Comparison of ENCODE assay signal across 8 cellular contexts in genomic region chr1:40059292-40059959, GRCh38. TPM values are rescaled to one million over a fixed set of nuclear protein-coding genes. Genes with fewer than 3 reads are reported as not detected.
DNase-seq lines count a peak whose midpoint lies in the region; ATAC-seq, FAIRE-seq and TF ChIP-seq lines count a peak whose summit lies in the region.

No MANE protein-coding gene starts in this region.

- TF ChIP-seq CTCF in H9 (conservative IDR thresholded peaks at IDR 0.05) (peak; percentile 46; the same call in 2 of the 3 replicates), epithelial cell of esophagus (IDR thresholded peaks at IDR 0.05; ENCODE audit: insufficient read depth, low read depth, low read length, missing control alignments) (no peak), parathyroid adenoma (IDR thresholded peaks at IDR 0.05) (no peak)

- H3K9me3 ChIP-seq in CD4-positive, alpha-beta memory T cell (ENCODE audit: control insufficient read depth in 1 of 2, low read length in 2 of 2): no peaks in the 10 kb centered on the region
- H3K9me3 ChIP-seq in H9 (ENCODE audit: control insufficient read depth, low read depth, low read length) (no peaks in the 10 kb centered on the region), parathyroid adenoma (ENCODE audit: control insufficient read depth, low read length) (no peaks in the 10 kb centered on the region)

- H2BK12ac ChIP-seq in H9 (ENCODE audit: insufficient read length, low read depth, low read length): no peak overlapping the region

- peak overlapping the region; percentile 82 to 95 (median 89) for H3K27ac Mint-ChIP-seq in CD4-positive, alpha-beta memory T cell
- peak overlapping the region; percentile 20 to 95 (median 83); a peak in 4 of 7 replicates for H3K27ac Mint-ChIP-seq in H9

- no peak overlapping the region for H3K14ac ChIP-seq in H9 (ENCODE audit: insufficient read depth, low read length)

- H2AK5ac ChIP-seq in H9 (ENCODE audit: insufficient read length, low read length): no peak overlapping the region

- H3K4me1 ChIP-seq in CD4-positive, alpha-beta memory T cell (ENCODE audit: insufficient read depth, low read length): peaks cover 90% of the 10 kb centered on the region
- H3K4me1 ChIP-seq in H9 (ENCODE audit: insufficient read depth, low read length) (peaks cover 4% of the 10 kb centered on the region; the same call in 1 of the 2 replicates), parathyroid adenoma (no peaks in the 10 kb centered on the region)

- H3K4ac ChIP-seq in H9 (ENCODE audit: low read depth, low read length): no peak overlapping the region

- H3T11ph ChIP-seq in H9 (ENCODE audit: low read length): no peak overlapping the region

- H3K79me2 ChIP-seq in H9 (ENCODE audit: insufficient read depth, low read length): peaks cover 5% of the 10 kb centered on the region; the same call in 1 of the 2 replicates
- H3K79me2 ChIP-seq in parathyroid adenoma: peaks cover 3% of the 10 kb centered on the region

- H3K4me1 Mint-ChIP-seq in CD4-positive, alpha-beta memory T cell: peaks cover 77 to 92% (median 83%) of the 10 kb centered on the region in 4 donors
- H3K4me1 Mint-ChIP-seq in H9: peaks cover 25 to 26% of the 10 kb centered on the region in 2 experiments

- H2BK15ac ChIP-seq in H9 (ENCODE audit: low read depth, low read length): no peak overlapping the region

- H3K18ac ChIP-seq in H9 (ENCODE audit: insufficient read length, low read depth, low read length): no peak overlapping the region

- H3K9ac ChIP-seq in H9 (ENCODE audit: extremely low read depth, insufficient read length, low read length) (no peak overlapping the region), parathyroid adenoma (no peak overlapping the region)

- no peak overlapping the region for H3K23ac ChIP-seq in H9 (ENCODE audit: insufficient read length, low read depth, low read length)

- no peaks in the 10 kb centered on the region for H3K27me3 Mint-ChIP-seq in CD4-positive, alpha-beta memory T cell
- H3K27me3 Mint-ChIP-seq in H9 (ENCODE audit: low read depth): no peaks in the 10 kb centered on the region

- intact Hi-C loops in CD4-positive, alpha-beta memory T cell (cut with micrococcal nuclease): loop anchor here (1.0 kb wide), 1 partner anchor 19 kb away; the partner anchor contains the start of gene CAP1

- H3K4me2 ChIP-seq in H9 (ENCODE audit: insufficient read depth, insufficient read length, low read length) (no peak overlapping the region), parathyroid adenoma (ENCODE audit: low read length) (no peak overlapping the region)

- no peak for FAIRE-seq in H54 (lab: Jason Lieb, UNC)

- H2AFZ ChIP-seq in H9 (ENCODE audit: low read length) (no peak overlapping the region), parathyroid adenoma (no peak overlapping the region)

- H3K36me3 ChIP-seq in CD4-positive, alpha-beta memory T cell (ENCODE audit: insufficient read depth, low read length): peaks cover 44% of the 10 kb centered on the region
- H3K36me3 ChIP-seq in parathyroid adenoma (ENCODE audit: control insufficient read depth, insufficient read depth, low read length): no peaks in the 10 kb centered on the region

- no peaks in the 10 kb centered on the region for H3K23me2 ChIP-seq in H9 (ENCODE audit: insufficient read length, low read depth, low read length, poor library complexity, severe bottlenecking)

- H3K9me3 Mint-ChIP-seq in CD4-positive, alpha-beta memory T cell: no peaks in the 10 kb centered on the region
- no peaks in the 10 kb centered on the region for H3K9me3 Mint-ChIP-seq in H9

- H4K20me1 ChIP-seq in H9 (ENCODE audit: control insufficient read depth, insufficient read depth, insufficient read length): no peaks in the 10 kb centered on the region

- H2BK20ac ChIP-seq in H9 (ENCODE audit: low read depth, low read length, poor library complexity, severe bottlenecking): no peak overlapping the region

- H2BK120ac ChIP-seq in H9 (ENCODE audit: low read depth, low read length, poor library complexity, severe bottlenecking): no peak overlapping the region

- H3K4me3 ChIP-seq in CD4-positive, alpha-beta memory T cell (ENCODE audit: low read length in 2 of 2): peak overlapping the region in 1 of 2 donors; percentile 32
- no peak overlapping the region for H3K4me3 ChIP-seq in epithelial cell of esophagus (ENCODE audit: low read length)
- H3K4me3 ChIP-seq in parathyroid adenoma (ENCODE audit: low read depth, low read length): no peak overlapping the region

- H3K4me3 Mint-ChIP-seq in CD4-positive, alpha-beta memory T cell: peak overlapping the region; percentile 58 to 82 (median 79)
- H3K4me3 Mint-ChIP-seq in H9: no peak overlapping the region; a peak in 1 of 5 replicates

- no peaks in the 10 kb centered on the region for H3K27me3 ChIP-seq in CD4-positive, alpha-beta memory T cell (ENCODE audit: insufficient read depth, low read length)
- H3K27me3 ChIP-seq in H9 (ENCODE audit: insufficient read depth, low read length) (no peaks in the 10 kb centered on the region), parathyroid adenoma (ENCODE audit: control insufficient read depth, insufficient read depth, low read length) (no peaks in the 10 kb centered on the region)

- CTCF ChIA-PET in CD4-positive, alpha-beta memory T cell (lab: Charles Lee; ENCODE audit: partially characterized antibody): interaction anchor here (1.7 to 3.4 kb wide), 4 partner anchors 9 to 27 kb away, joined by 8 to 16 read pairs (median 12); partner anchors contain the start of gene CAP1

- no peak overlapping the region for H4K5ac ChIP-seq in H9 (ENCODE audit: insufficient read length, low read depth, low read length)

- H2BK5ac ChIP-seq in H9 (ENCODE audit: insufficient read length, low read length): no peak overlapping the region

- TF ChIP-seq POLR2A in Raji (IDR thresholded peaks at IDR 0.05; ENCODE audit: insufficient read depth, low read depth, low read length): 0 out of 2 replicates have a peak, but pooled peaks have one; percentile 33
- no peak for TF ChIP-seq POLR2A in H54 (IDR thresholded peaks at IDR 0.05; ENCODE audit: low read depth, low read length)

- peaks cover 36 to 68% of the 10 kb centered on the region in 2 donors for H3K36me3 Mint-ChIP-seq in CD4-positive, alpha-beta memory T cell
- H3K36me3 Mint-ChIP-seq in H9 (ENCODE audit: insufficient read depth in 1 of 3, low read depth in 3 of 3): peaks cover 29 to 46% (median 39%) of the 10 kb centered on the region in 3 experiments

- peak; percentile 52 to 58 (median 55) for DNase-seq in CD4-positive, alpha-beta memory T cell
- peak; percentile 74 for DNase-seq in H9
- peak; percentile 70 for DNase-seq in epithelial cell of esophagus (ENCODE audit: low read depth)
- DNase-seq in H54 (ENCODE audit: insufficient read length, low spot score): no peak
- DNase-seq in occipital lobe (lab: John Stamatoyannopoulos, UW): no peak

- POLR2A ChIA-PET in CD4-positive, alpha-beta memory T cell (lab: Charles Lee; ENCODE audit: partially characterized antibody): interaction anchor here (1.0 to 8.0 kb wide), 7 partner anchors 9 to 315 kb away, joined by 3 to 115 read pairs (median 10); partner anchors contain the start of genes CAP1 and ZMPSTE24

- no peak overlapping the region for H3K56ac ChIP-seq in H9 (ENCODE audit: insufficient read length, low read depth, low read length)

- no CpG with 5 or more reads among the region's 4 CpGs for WGBS in H9 (ENCODE audit: extremely low coverage, insufficient read length, low lambda C conversion rate)

- H3K79me1 ChIP-seq in H9 (ENCODE audit: insufficient read depth, low read depth, low read length, poor library complexity, severe bottlenecking): peaks cover 3% of the 10 kb centered on the region

- no peak overlapping the region for H4K91ac ChIP-seq in H9 (ENCODE audit: insufficient read length, low read depth, low read length)

- H3K27ac ChIP-seq in CD4-positive, alpha-beta memory T cell (ENCODE audit: low read depth, low read length): peak overlapping the region; percentile 63
- no peak overlapping the region for H3K27ac ChIP-seq in H9 (ENCODE audit: insufficient read length, low read depth, low read length)
- peak overlapping the region; percentile 19 for H3K27ac ChIP-seq in parathyroid adenoma

- no peak for ATAC-seq in GM21786 (IDR thresholded peaks at IDR 0.05; ENCODE audit: unreplicated experiment)

- no peak overlapping the region for H4K8ac ChIP-seq in H9 (replicated peaks; ENCODE audit: insufficient read length, low read depth, low read length)

RNA-seq across cellular contexts. Expression of gene CAP1, which starts 18.9 kb away (rescaled TPM):
- total RNA-seq in CD4-positive, alpha-beta memory T cell: 100 to 1,000 TPM; 285 to 305 TPM
- polyA plus RNA-seq in CD4-positive, alpha-beta memory T cell: 100 to 1,000 TPM; 629 to 725 TPM
- total RNA-seq in H9 (2021): 255 and 268 TPM in 2 replicates
- 126 TPM for total RNA-seq in occipital lobe

RNA-seq across cellular contexts. Expression of gene PPT1, which starts 37.6 kb away (rescaled TPM):
- 10 to 100 TPM; 56.7 to 64.8 TPM for total RNA-seq in CD4-positive, alpha-beta memory T cell
- 100 to 1,000 TPM; 175 to 292 TPM for polyA plus RNA-seq in CD4-positive, alpha-beta memory T cell
- total RNA-seq in H9 (2021) (104 and 109 TPM in 2 replicates), occipital lobe (41.0 TPM)

Comparison
In these comparisons a context has a peak if more than half of its experiments do, and no peak if none do; other contexts are left out.
1. DNase-seq: peak in CD4-positive, alpha-beta memory T cell (5 of 5), H9 (single experiment) and epithelial cell of esophagus (single experiment); none in H54 (single experiment) and occipital lobe (single experiment).
2. H3K4me3 Mint-ChIP-seq: peak in CD4-positive, alpha-beta memory T cell (8 of 8); none in H9 (0 of 2).